9 cellular contexts compared by ENCODE assay signal in genomic region chr1:36134805-36135339, GRCh38. TPM values are rescaled to one million over a fixed set of nuclear protein-coding genes. Genes with fewer than 3 reads are reported as not detected.
DNase-seq lines count a peak whose midpoint lies in the region; ATAC-seq, FAIRE-seq and TF ChIP-seq lines count a peak whose summit lies in the region.
"Had no signal": no experiment of that assay in that cellular context is flagged by ENCODE, and none has a peak within 500 bp of the region (broad histone marks: within the 10 kb centered on the region; RNA-seq: fewer than 3 reads in every experiment).

No MANE protein-coding gene starts in this region.

- no peaks in the 10 kb centered on the region for H3K27me3 ChIP-seq in K562 (ENCODE audit: control insufficient read depth in 2 of 2, insufficient read depth in 2 of 2, low read length in 2 of 2)

- H3K36me3 ChIP-seq in OCI-LY7 (ENCODE audit: insufficient read depth, low read length) (peaks cover 40% of the 10 kb centered on the region), K562 (ENCODE audit: control insufficient read depth, insufficient read depth, low read length) (peaks cover 36% of the 10 kb centered on the region)

- TF ChIP-seq POLR2A in K562 (conservative IDR thresholded peaks at IDR 0.05): no peak

- TF ChIP-seq RAD21 in K562 (CRISPR knock-in tag; conservative IDR thresholded peaks at IDR 0.05 in 1 of 2, IDR thresholded peaks at IDR 0.05 in 1 of 2): peak; percentile 89 to 93

- no peak for TF ChIP-seq EP300 in K562 (IDR thresholded peaks at IDR 0.05; ENCODE audit: low read length)

- no peaks in the 10 kb centered on the region for H3K9me1 ChIP-seq in K562 (ENCODE audit: control insufficient read depth, insufficient read depth, low read length)

- ATAC-seq in K562: peak; percentile 97
- no peak for ATAC-seq in GM21786 (IDR thresholded peaks at IDR 0.05; ENCODE audit: unreplicated experiment)
- no peak for ATAC-seq in HG02885 (IDR thresholded peaks at IDR 0.05; ENCODE audit: poor library complexity, unreplicated experiment)

- H3K79me2 ChIP-seq in OCI-LY7 (ENCODE audit: insufficient read depth, low read depth, low read length) (no peaks in the 10 kb centered on the region), K562 (ENCODE audit: control insufficient read depth, insufficient read depth, low read length) (no peaks in the 10 kb centered on the region)

- peak; percentile 94 for FAIRE-seq in K562 (lab: Jason Lieb, UNC)

- H3K27ac ChIP-seq in OCI-LY7 (ENCODE audit: low read depth, low read length, poor library complexity, severe bottlenecking) (no peak overlapping the region), K562 (ENCODE audit: extremely low read depth, low read depth, low read length) (peak overlapping the region; percentile 38)

- intact Hi-C loops in OCI-LY7 (cut with micrococcal nuclease; ENCODE audit: unreplicated experiment): loop anchor here (1.0 kb wide), 1 partner anchor 36 kb away; no protein-coding TSS in a partner anchor
- intact Hi-C loops in K562 (cut with micrococcal nuclease): loop anchor here (1.0 kb wide), 1 partner anchor 35 kb away; no protein-coding TSS in a partner anchor

- H4K20me1 ChIP-seq in OCI-LY7 (ENCODE audit: insufficient read depth, low read length): no peaks in the 10 kb centered on the region
- H4K20me1 ChIP-seq in K562 (replicated peaks; ENCODE audit: control insufficient read depth, insufficient read depth, low read length): no peaks in the 10 kb centered on the region

- 5% methylated on average over 3 of the region's 3 CpGs for WGBS in K562 (ENCODE audit: insufficient coverage, low coverage, missing lambda C conversion rate)

- H3K4me2 ChIP-seq in OCI-LY7 (ENCODE audit: low read length): no peak overlapping the region
- no peak overlapping the region; the same call in 1 of the 2 replicates for H3K4me2 ChIP-seq in K562 (ENCODE audit: insufficient read depth, low read length)

- CTCF ChIA-PET in OCI-LY7 (lab: Charles Lee; ENCODE audit: unreplicated experiment): interaction anchor here (0.6 to 1.6 kb wide), 5 partner anchors 24 to 163 kb away, joined by 3 to 4 read pairs (median 3); no protein-coding TSS in a partner anchor
- CTCF ChIA-PET in K562 (lab: Yijun Ruan, JAX; ENCODE audit: low intra/inter-chr PET ratio): interaction anchor here (0.6 to 5.8 kb wide), 8 partner anchors 15 to 835 kb away, joined by 3 to 116 read pairs (median 4); partner anchors contain the start of gene TRAPPC3

- H2AFZ ChIP-seq in OCI-LY7 (ENCODE audit: low read length) (no peak overlapping the region), K562 (ENCODE audit: low read depth, low read length) (peak overlapping the region; percentile 69)

- H3K9me2 ChIP-seq in OCI-LY7 (ENCODE audit: insufficient read depth, low read length): no peaks in the 10 kb centered on the region

- TF ChIP-seq CTCF in AG09309 (IDR thresholded peaks at IDR 0.05; ENCODE audit: control insufficient read depth, insufficient read depth, low read depth, low read length, missing control alignments) (peak; percentile 81), GM12873 (IDR thresholded peaks at IDR 0.05; ENCODE audit: insufficient read depth, low read depth, low read length, missing control alignments) (peak; percentile 76), OCI-LY7 (conservative IDR thresholded peaks at IDR 0.05; ENCODE audit: low read length) (peak; percentile 84), K562 (IDR thresholded peaks at IDR 0.05 in 2 of 3, conservative IDR thresholded peaks at IDR 0.05 in 1 of 3; ENCODE audit: insufficient read depth in 2 of 3, low read depth in 1 of 3, low read length in 3 of 3) (peak; percentile 92 to 99 (median 96))

- POLR2A ChIA-PET in OCI-LY7 (lab: Charles Lee) (no interaction called here), K562 (lab: Yijun Ruan, JAX) (interaction anchor here (0.7 to 1.6 kb wide), 12 partner anchors 10 to 302 kb away, joined by 3 to 8 read pairs (median 3); partner anchors contain the start of gene TRAPPC3)

- H3K4me3 ChIP-seq in AG09309 (ENCODE audit: control insufficient read depth, low read depth, low read length) (no peak overlapping the region), OCI-LY7 (ENCODE audit: low read depth, low read length, poor library complexity, severe bottlenecking) (no peak overlapping the region), K562 (no peak overlapping the region)

- in situ Hi-C loops in K562 (cut with MboI): no loop called here

- H3K4me1 ChIP-seq in OCI-LY7 (ENCODE audit: insufficient read depth, low read length, poor library complexity, severe bottlenecking) (no peaks in the 10 kb centered on the region), K562 (replicated peaks in 1 of 2; ENCODE audit: control insufficient read depth in 2 of 2, insufficient read depth in 2 of 2, low read length in 2 of 2) (peaks cover 5 to 6% of the 10 kb centered on the region in 2 experiments; a peak in 3 of 5 replicates)

- H3K9me3 ChIP-seq in OCI-LY7 (ENCODE audit: low read length): no peaks in the 10 kb centered on the region
- H3K9me3 ChIP-seq in K562 (replicated peaks; ENCODE audit: control insufficient read depth, insufficient read depth, low read depth, low read length): no peaks in the 10 kb centered on the region

- peak overlapping the region in 1 of 2 experiments; percentile 5; a peak in 1 of 4 replicates for H3K9ac ChIP-seq in K562 (ENCODE audit: insufficient read depth in 1 of 2, low read depth in 2 of 2, low read length in 2 of 2)

- no TSS peak for BruUV-seq in OCI-LY7 (replicated peaks; lab: Mats Ljungman, UMichigan)
- no TSS peak for BruUV-seq in K562 (replicated peaks; lab: Mats Ljungman, UMichigan)

- DNase-seq in AG09309 (ENCODE audit: low read depth): no peak
- peak; percentile 60 for DNase-seq in OCI-LY7 (ENCODE audit: low spot score)
- DNase-seq in K562 (ENCODE audit: extremely low read depth in 1 of 4, low spot score in 3 of 4): peak; percentile 85 to 90 (median 86)
- DNase-seq in iPS-NIHi7 (ENCODE audit: extremely low spot score): peak; percentile 95
- peak; percentile 18 for DNase-seq in stimulated activated CD4-positive, alpha-beta T cell treated with anti-CD3 and anti-CD28 coated beads, Interleukin-4, amount 100 ng/mL, for 24 hours

RNA-seq across cellular contexts. Expression of gene COL8A2, which starts 9.8 kb away (rescaled TPM):
- not detected in 2 replicates for total RNA-seq in OCI-LY7 (2014; rRNA removed; shearing (Covaris generic))
- total RNA-seq in OCI-LY7 (2022) (not detected in 2 replicates), K562 (2014; rRNA removed) (0.14 TPM in 1 of 2 replicates, not detected in the other), K562 (2014; rRNA removed; fragmentation: Illumina TruSeq; extraction: Trizol) (0.03 TPM in 1 of 2 replicates, not detected in the other), K562 (2015; rRNA removed; fragmentation: Illumina TruSeq; extraction: Trizol) (not detected in 2 replicates), K562 (2021) (0.04 and 0.09 TPM in 2 replicates)
- total RNA-seq in K562 (2011; cell fraction: chromatin; rRNA removed; ENCODE audit: low replicate concordance): 0.07 and 0.11 TPM in 2 replicates
- total RNA-seq in K562 (2011; cell fraction: nucleolus; rRNA removed): 0.13 and 0.17 TPM in 2 replicates
- total RNA-seq in K562 (2011; cell fraction: nucleoplasm; rRNA removed): 0.07 TPM in 1 of 2 replicates, not detected in the other
- polyA plus RNA-seq in K562 (2011; rRNA removed) (0.04 TPM in 2 replicates), K562 (2014; fragmentation: Illumina TruSeq; extraction: Trizol) (0.07 TPM in 1 of 2 replicates, not detected in the other), K562 (2014; fragmentation: Nextera tagmentation; extraction: Ambion mirVana) (not detected), K562 (2014; rRNA removed) (0.03 TPM in 1 of 2 replicates, not detected in the other)
- polyA plus RNA-seq in K562 (2011; cell fraction: cytosol; rRNA removed): 0.09 TPM in 1 of 2 replicates, not detected in the other
- 0.11 TPM in 1 of 2 replicates, not detected in the other for polyA plus RNA-seq in K562 (2011; cell fraction: nucleus; rRNA removed)
- 0.01 and 0.07 TPM in 2 replicates for polyA plus RNA-seq in K562 (2012)
- polyA minus RNA-seq in K562 (2011; rRNA and poly(A)+ RNA removed): not detected in 2 replicates
- not detected in 2 replicates for polyA minus RNA-seq in K562 (2011; cell fraction: cytosol; rRNA and poly(A)+ RNA removed)
- 0.13 TPM in 1 of 2 replicates, not detected in the other for polyA minus RNA-seq in K562 (2011; cell fraction: nucleus; rRNA and poly(A)+ RNA removed)
- polyA plus RNA-seq: IgD-negative memory B cell had no signal

RNA-seq across cellular contexts. Expression of gene TRAPPC3, which starts 14.4 kb away (rescaled TPM):
- 50.3 and 71.0 TPM in 2 replicates for total RNA-seq in OCI-LY7 (2014; rRNA removed; shearing (Covaris generic))
- total RNA-seq in OCI-LY7 (2022): 55.4 and 60.4 TPM in 2 replicates
- 60.6 and 88.2 TPM in 2 replicates for total RNA-seq in K562 (2011; cell fraction: chromatin; rRNA removed; ENCODE audit: low replicate concordance)
- 67.4 and 71.0 TPM in 2 replicates for total RNA-seq in K562 (2011; cell fraction: nucleolus; rRNA removed)
- total RNA-seq in K562 (2011; cell fraction: nucleoplasm; rRNA removed): 76.7 and 96.0 TPM in 2 replicates
- 132 and 141 TPM in 2 replicates for total RNA-seq in K562 (2014; rRNA removed)
- 109 and 114 TPM in 2 replicates for total RNA-seq in K562 (2014; rRNA removed; fragmentation: Illumina TruSeq; extraction: Trizol)
- total RNA-seq in K562 (2015; rRNA removed; fragmentation: Illumina TruSeq; extraction: Trizol): 112 and 115 TPM in 2 replicates
- total RNA-seq in K562 (2021): 83.4 and 90.9 TPM in 2 replicates
- polyA plus RNA-seq in K562 (2011; rRNA removed): 128 and 141 TPM in 2 replicates
- polyA plus RNA-seq in K562 (2011; cell fraction: cytosol; rRNA removed): 75.6 and 128 TPM in 2 replicates
- polyA plus RNA-seq in K562 (2011; cell fraction: nucleus; rRNA removed): 80.4 and 107 TPM in 2 replicates
- 109 and 110 TPM in 2 replicates for polyA plus RNA-seq in K562 (2012)
- 127 and 140 TPM in 2 replicates for polyA plus RNA-seq in K562 (2014; fragmentation: Illumina TruSeq; extraction: Trizol)
- polyA plus RNA-seq in K562 (2014; fragmentation: Nextera tagmentation; extraction: Ambion mirVana): 10 to 100 TPM; 20.6 to 41.8 TPM
- polyA plus RNA-seq in K562 (2014; rRNA removed): 119 and 142 TPM in 2 replicates
- 47.8 and 54.0 TPM in 2 replicates for polyA minus RNA-seq in K562 (2011; rRNA and poly(A)+ RNA removed)
- polyA minus RNA-seq in K562 (2011; cell fraction: cytosol; rRNA and poly(A)+ RNA removed): 29.4 and 32.5 TPM in 2 replicates
- 18.6 and 31.1 TPM in 2 replicates for polyA minus RNA-seq in K562 (2011; cell fraction: nucleus; rRNA and poly(A)+ RNA removed)

RNA-seq across cellular contexts. Expression of gene MAP7D1, which starts 21.1 kb away (rescaled TPM):
- total RNA-seq in OCI-LY7 (2014; rRNA removed; shearing (Covaris generic)): 55.1 and 61.2 TPM in 2 replicates
- total RNA-seq in OCI-LY7 (2022): 94.7 and 101 TPM in 2 replicates
- 28.8 and 80.6 TPM in 2 replicates for total RNA-seq in K562 (2011; cell fraction: chromatin; rRNA removed; ENCODE audit: low replicate concordance)
- 47.5 and 62.2 TPM in 2 replicates for total RNA-seq in K562 (2011; cell fraction: nucleolus; rRNA removed)
- total RNA-seq in K562 (2011; cell fraction: nucleoplasm; rRNA removed): 37.8 and 52.2 TPM in 2 replicates
- total RNA-seq in K562 (2014; rRNA removed): 72.8 and 74.4 TPM in 2 replicates
- total RNA-seq in K562 (2014; rRNA removed; fragmentation: Illumina TruSeq; extraction: Trizol): 17.4 and 20.8 TPM in 2 replicates
- total RNA-seq in K562 (2015; rRNA removed; fragmentation: Illumina TruSeq; extraction: Trizol): 34.5 and 37.8 TPM in 2 replicates
- total RNA-seq in K562 (2021): 101 and 108 TPM in 2 replicates
- 17.2 and 18.4 TPM in 2 replicates for polyA plus RNA-seq in K562 (2011; rRNA removed)
- 14.6 and 28.7 TPM in 2 replicates for polyA plus RNA-seq in K562 (2011; cell fraction: cytosol; rRNA removed)
- polyA plus RNA-seq in K562 (2011; cell fraction: nucleus; rRNA removed): 34.1 and 46.2 TPM in 2 replicates
- polyA plus RNA-seq in K562 (2012): 51.5 and 56.5 TPM in 2 replicates
- polyA plus RNA-seq in K562 (2014; fragmentation: Illumina TruSeq; extraction: Trizol): 49.2 and 53.7 TPM in 2 replicates
- 1 to 10 TPM; 3.6 to 4.4 TPM for polyA plus RNA-seq in K562 (2014; fragmentation: Nextera tagmentation; extraction: Ambion mirVana)
- 53.8 and 54.7 TPM in 2 replicates for polyA plus RNA-seq in K562 (2014; rRNA removed)
- 8.2 and 9.2 TPM in 2 replicates for polyA minus RNA-seq in K562 (2011; rRNA and poly(A)+ RNA removed)
- polyA minus RNA-seq in K562 (2011; cell fraction: cytosol; rRNA and poly(A)+ RNA removed): 31.8 and 55.1 TPM in 2 replicates
- polyA minus RNA-seq in K562 (2011; cell fraction: nucleus; rRNA and poly(A)+ RNA removed): 13.1 and 14.8 TPM in 2 replicates

RNA-seq across cellular contexts. Expression of gene ADPRS, which starts 46.2 kb away (rescaled TPM):
- total RNA-seq in OCI-LY7 (2014; rRNA removed; shearing (Covaris generic)): 42.3 and 44.3 TPM in 2 replicates
- total RNA-seq in OCI-LY7 (2022): 27.6 and 29.3 TPM in 2 replicates
- total RNA-seq in K562 (2011; cell fraction: chromatin; rRNA removed; ENCODE audit: low replicate concordance): 6.1 and 18.5 TPM in 2 replicates
- total RNA-seq in K562 (2011; cell fraction: nucleolus; rRNA removed): 17.3 and 17.4 TPM in 2 replicates
- total RNA-seq in K562 (2011; cell fraction: nucleoplasm; rRNA removed): 12.3 and 12.6 TPM in 2 replicates
- total RNA-seq in K562 (2014; rRNA removed): 40.0 and 52.5 TPM in 2 replicates
- 15.1 and 21.2 TPM in 2 replicates for total RNA-seq in K562 (2014; rRNA removed; fragmentation: Illumina TruSeq; extraction: Trizol)
- 26.7 and 27.4 TPM in 2 replicates for total RNA-seq in K562 (2015; rRNA removed; fragmentation: Illumina TruSeq; extraction: Trizol)
- 30.9 and 33.4 TPM in 2 replicates for total RNA-seq in K562 (2021)
- 34.4 and 37.0 TPM in 2 replicates for polyA plus RNA-seq in K562 (2011; rRNA removed)
- 43.8 and 51.3 TPM in 2 replicates for polyA plus RNA-seq in K562 (2011; cell fraction: cytosol; rRNA removed)
- 27.6 and 28.3 TPM in 2 replicates for polyA plus RNA-seq in K562 (2011; cell fraction: nucleus; rRNA removed)
- 24.0 and 26.0 TPM in 2 replicates for polyA plus RNA-seq in K562 (2012)
- polyA plus RNA-seq in K562 (2014; fragmentation: Illumina TruSeq; extraction: Trizol): 25.2 and 26.7 TPM in 2 replicates
- polyA plus RNA-seq in K562 (2014; fragmentation: Nextera tagmentation; extraction: Ambion mirVana): 1 to 10 TPM; 5.9 to 8.4 TPM
- polyA plus RNA-seq in K562 (2014; rRNA removed): 29.9 and 37.2 TPM in 2 replicates
- 12.3 and 15.7 TPM in 2 replicates for polyA minus RNA-seq in K562 (2011; rRNA and poly(A)+ RNA removed)
- polyA minus RNA-seq in K562 (2011; cell fraction: cytosol; rRNA and poly(A)+ RNA removed): 12.0 and 12.3 TPM in 2 replicates
- 4.6 and 6.2 TPM in 2 replicates for polyA minus RNA-seq in K562 (2011; cell fraction: nucleus; rRNA and poly(A)+ RNA removed)

RNA-seq across cellular contexts. Expression of gene TEKT2, which starts 51.0 kb away (rescaled TPM):
- 0.10 TPM in 1 of 2 replicates, not detected in the other for total RNA-seq in OCI-LY7 (2014; rRNA removed; shearing (Covaris generic))
- total RNA-seq in OCI-LY7 (2022) (not detected in 2 replicates), K562 (2014; rRNA removed) (0.36 TPM in 1 of 2 replicates, not detected in the other), K562 (2014; rRNA removed; fragmentation: Illumina TruSeq; extraction: Trizol) (0.19 TPM in 1 of 2 replicates, not detected in the other), K562 (2015; rRNA removed; fragmentation: Illumina TruSeq; extraction: Trizol) (0.19 and 0.40 TPM in 2 replicates), K562 (2021) (0.60 and 0.78 TPM in 2 replicates)
- total RNA-seq in K562 (2011; cell fraction: chromatin; rRNA removed; ENCODE audit: low replicate concordance): 0.62 TPM in 1 of 2 replicates, not detected in the other
- 0.92 and 1.0 TPM in 2 replicates for total RNA-seq in K562 (2011; cell fraction: nucleolus; rRNA removed)
- 0.66 and 0.92 TPM in 2 replicates for total RNA-seq in K562 (2011; cell fraction: nucleoplasm; rRNA removed)
- polyA plus RNA-seq in K562 (2011; rRNA removed) (0.06 and 0.24 TPM in 2 replicates), K562 (2014; fragmentation: Illumina TruSeq; extraction: Trizol) (0.24 and 0.37 TPM in 2 replicates), K562 (2014; fragmentation: Nextera tagmentation; extraction: Ambion mirVana) (under 1 TPM; 0.08 to 0.14 TPM), K562 (2014; rRNA removed) (0.19 and 0.94 TPM in 2 replicates)
- polyA plus RNA-seq in K562 (2011; cell fraction: cytosol; rRNA removed): 0.19 and 0.25 TPM in 2 replicates
- 0.41 and 0.68 TPM in 2 replicates for polyA plus RNA-seq in K562 (2011; cell fraction: nucleus; rRNA removed)
- 0.21 and 0.25 TPM in 2 replicates for polyA plus RNA-seq in K562 (2012)
- polyA minus RNA-seq in K562 (2011; rRNA and poly(A)+ RNA removed): not detected in 2 replicates
- not detected in 2 replicates for polyA minus RNA-seq in K562 (2011; cell fraction: cytosol; rRNA and poly(A)+ RNA removed)
- 0.56 TPM in 1 of 2 replicates, not detected in the other for polyA minus RNA-seq in K562 (2011; cell fraction: nucleus; rRNA and poly(A)+ RNA removed)
- polyA plus RNA-seq: IgD-negative memory B cell had no signal
